Comparison of ENCODE assay signal across 21 cellular contexts in the genomic region with DNA sequence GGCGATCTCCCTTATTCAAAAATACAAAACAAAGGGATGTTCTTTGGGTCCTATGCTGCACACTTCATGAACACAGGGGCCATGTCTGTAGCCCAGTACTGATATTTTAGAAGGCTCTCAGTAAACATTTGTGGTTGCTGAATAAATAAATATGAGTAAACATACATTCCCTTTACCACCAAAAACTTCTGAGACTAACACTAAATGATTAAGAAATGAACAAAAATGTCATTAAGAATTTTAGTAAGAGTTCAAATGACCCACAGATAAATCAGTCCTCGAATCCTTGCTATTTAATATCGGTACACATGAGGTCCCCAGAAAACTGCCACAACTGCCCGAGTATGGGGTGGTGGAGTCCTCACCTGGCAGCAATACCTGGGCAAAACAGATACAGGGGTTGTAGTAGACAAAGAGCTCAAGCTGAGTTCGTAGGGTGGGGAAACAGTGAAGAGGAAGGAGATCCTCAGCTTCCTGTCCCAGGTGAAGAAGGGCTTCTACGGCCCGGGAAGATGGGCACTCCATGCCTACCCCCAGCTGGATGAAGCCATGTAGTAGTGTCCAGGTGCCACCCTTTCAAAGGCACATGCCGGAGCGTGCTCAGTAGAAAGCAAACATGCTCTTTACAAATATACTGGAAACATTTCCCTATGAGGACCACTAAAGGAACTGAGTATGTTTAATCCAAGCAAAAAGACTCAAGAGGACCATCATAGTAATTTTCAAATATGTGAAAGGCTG.
A peak's percentile ranks its signal among the peaks of the same experiment; 100 is the strongest.
DNase-seq lines count a peak whose midpoint lies in the region; ATAC-seq, FAIRE-seq and TF ChIP-seq lines count a peak whose summit lies in the region.
"Had no signal": no experiment of that assay in that cellular context is flagged by ENCODE, and none has a peak within 500 bp of the region (broad histone marks: within the 10 kb centered on the region; RNA-seq: fewer than 3 reads in every experiment).

No MANE protein-coding gene starts in this region.

- peaks cover 11% of the 10 kb centered on the region for H3K9me2 ChIP-seq in GM23338 (ENCODE audit: insufficient read depth)

- no peak overlapping the region for H3K14ac ChIP-seq in mesenchymal stem cell (ENCODE audit: low read length in 2 of 2)

- H3K4me1 Mint-ChIP-seq in Caco-2 (ENCODE audit: low read depth, unreplicated experiment) (peaks cover 19% of the 10 kb centered on the region), GM23338 (no peaks in the 10 kb centered on the region)
- H3K4me1 Mint-ChIP-seq: CD4-positive, CD25-positive, alpha-beta regulatory T cell had no signal

- no peak overlapping the region for H3K18ac ChIP-seq in mesenchymal stem cell (ENCODE audit: low read depth in 1 of 2, low read length in 2 of 2)

- H3K9me1 ChIP-seq in endothelial cell of umbilical vein (replicated peaks; ENCODE audit: control insufficient read depth, extremely low read depth, insufficient read depth, low read length) = no peaks in the 10 kb centered on the region

- H3K27me3 Mint-ChIP-seq in Caco-2 (ENCODE audit: insufficient read depth, unreplicated experiment) (no peaks in the 10 kb centered on the region), GM23338 (ENCODE audit: insufficient read depth, low read depth, poor library complexity) (peaks cover 5% of the 10 kb centered on the region)
- H3K27me3 Mint-ChIP-seq: CD4-positive, CD25-positive, alpha-beta regulatory T cell had no signal

- no peaks in the 10 kb centered on the region for H3K36me3 ChIP-seq in Caco-2 (ENCODE audit: control insufficient read depth, insufficient read depth, low read length)
- no peaks in the 10 kb centered on the region for H3K36me3 ChIP-seq in GM23338 (ENCODE audit: insufficient read depth)
- H3K36me3 ChIP-seq in endothelial cell of umbilical vein (ENCODE audit: control insufficient read depth in 2 of 2, extremely low read depth in 1 of 2, insufficient read depth in 2 of 2, low read length in 2 of 2) = no peaks in the 10 kb centered on the region
- H3K36me3 ChIP-seq in mesenchymal stem cell (ENCODE audit: control insufficient read depth in 1 of 2, insufficient read depth in 2 of 2, low read depth in 1 of 2, low read length in 2 of 2) = no peaks in the 10 kb centered on the region
- H3K36me3 ChIP-seq: BLaER1 treated with 17β-estradiol and CSF1 and Interleukin-3, amounts not matched to agents 10 nM and 100 nM had no signal

- no peak overlapping the region for H2BK5ac ChIP-seq in mesenchymal stem cell (ENCODE audit: low read depth, low read length, poor library complexity, severe bottlenecking)

- H2BK15ac ChIP-seq in mesenchymal stem cell (ENCODE audit: low read depth, poor library complexity, severe bottlenecking) = no peak overlapping the region

- H3F3A ChIP-seq in GM23338 (replicated peaks; ENCODE audit: low read depth) = no peaks in the 10 kb centered on the region

- WGBS in mesenchymal stem cell = 99% methylated on average over 7 of the region's 9 CpGs

- ATAC-seq in GM23338 (no peak), HG03342 (IDR thresholded peaks at IDR 0.05; ENCODE audit: unreplicated experiment) (no peak)

- POLR2A ChIA-PET in Caco-2 (lab: Charles Lee) = no interaction called here
- POLR2A ChIA-PET in endothelial cell of umbilical vein (lab: Charles Lee) = no interaction called here

- no peaks in the 10 kb centered on the region for H3K79me2 ChIP-seq in GM23338 (replicated peaks; ENCODE audit: insufficient read depth)
- no peaks in the 10 kb centered on the region for H3K79me2 ChIP-seq in endothelial cell of umbilical vein (ENCODE audit: control insufficient read depth, insufficient read depth, low read length)

- no peak for TF ChIP-seq POLR2A in endothelial cell of umbilical vein (IDR thresholded peaks at IDR 0.05; ENCODE audit: low read depth, low read length)

- H3K27me3 ChIP-seq in Caco-2 (replicated peaks; ENCODE audit: control insufficient read depth, insufficient read depth, low read length) (no peaks in the 10 kb centered on the region), GM23338 (ENCODE audit: insufficient read depth) (no peaks in the 10 kb centered on the region), endothelial cell of umbilical vein (ENCODE audit: control insufficient read depth in 2 of 2, insufficient read depth in 2 of 2, low read length in 2 of 2) (no peaks in the 10 kb centered on the region), mesenchymal stem cell (ENCODE audit: control insufficient read depth in 1 of 2, insufficient read depth in 1 of 2, low read length in 2 of 2) (no peaks in the 10 kb centered on the region)
- H3K27me3 ChIP-seq: BLaER1 treated with 17β-estradiol and CSF1 and Interleukin-3, amounts not matched to agents 10 nM and 100 nM had no signal

- H4K8ac ChIP-seq in mesenchymal stem cell (ENCODE audit: low read length) = no peak overlapping the region

- intact Hi-C loops in Caco-2 (cut with micrococcal nuclease; ENCODE audit: unreplicated experiment) = no loop called here
- intact Hi-C loops in endothelial cell of umbilical vein (cut with micrococcal nuclease) = no loop called here

- CTCF ChIA-PET in Caco-2 (lab: Charles Lee) (interaction anchor here (0.6 kb wide), 1 partner anchor 271 kb away, joined by 8 read pairs; no protein-coding TSS in a partner anchor), endothelial cell of umbilical vein (lab: Charles Lee) (interaction anchor here (1.0 to 1.6 kb wide), 6 partner anchors 11 to 264 kb away, joined by 3 to 4 read pairs (median 4); no protein-coding TSS in a partner anchor)

- peaks cover 11% of the 10 kb centered on the region for H3K79me1 ChIP-seq in mesenchymal stem cell (replicated peaks; ENCODE audit: low read length, poor library complexity, severe bottlenecking)

- no peak overlapping the region for H2BK12ac ChIP-seq in mesenchymal stem cell (ENCODE audit: low read length in 2 of 2)

- H3K4ac ChIP-seq in mesenchymal stem cell (ENCODE audit: low read depth in 1 of 2, low read length in 2 of 2) = no peak overlapping the region

- H3K4me1 ChIP-seq in Caco-2 = peaks cover 40% of the 10 kb centered on the region
- H3K4me1 ChIP-seq in GM23338 (ENCODE audit: insufficient read depth) = no peaks in the 10 kb centered on the region
- peaks cover 30% of the 10 kb centered on the region for H3K4me1 ChIP-seq in endothelial cell of umbilical vein (ENCODE audit: control insufficient read depth, extremely low read depth, insufficient read depth, low read length)
- H3K4me1 ChIP-seq in mesenchymal stem cell (ENCODE audit: control insufficient read depth, insufficient read depth, low read depth, low read length) = peaks cover 12% of the 10 kb centered on the region
- H3K4me1 ChIP-seq: BLaER1 treated with 17β-estradiol and CSF1 and Interleukin-3, amounts not matched to agents 10 nM and 100 nM had no signal

- H3K9ac ChIP-seq in endothelial cell of umbilical vein (replicated peaks; ENCODE audit: extremely low read depth, insufficient read depth, low read length) (no peak overlapping the region), mesenchymal stem cell (ENCODE audit: low read length) (no peak overlapping the region)
- H3K9ac ChIP-seq: BLaER1 treated with 17β-estradiol and CSF1 and Interleukin-3, amounts not matched to agents 10 nM and 100 nM; GM23248 had no signal

- H3K36me3 Mint-ChIP-seq in Caco-2 (ENCODE audit: insufficient read depth, unreplicated experiment) (no peaks in the 10 kb centered on the region), GM23338 (ENCODE audit: low read depth) (no peaks in the 10 kb centered on the region)
- H3K36me3 Mint-ChIP-seq: CD4-positive, CD25-positive, alpha-beta regulatory T cell had no signal

- H3K4me2 ChIP-seq in GM23338 (no peak overlapping the region), endothelial cell of umbilical vein (ENCODE audit: insufficient read depth, low read length) (peak overlapping the region; percentile 48), mesenchymal stem cell (ENCODE audit: low read length, poor library complexity, severe bottlenecking) (no peak overlapping the region)
- H3K4me2 ChIP-seq: BLaER1 treated with 17β-estradiol and CSF1 and Interleukin-3, amounts not matched to agents 10 nM and 100 nM had no signal

- TF ChIP-seq CTCF in Caco-2 (IDR thresholded peaks at IDR 0.05; ENCODE audit: insufficient read depth in 1 of 2, low read depth in 1 of 2, low read length in 1 of 2, severe bottlenecking in 1 of 2, unreplicated experiment in 1 of 2) = no peak
- TF ChIP-seq CTCF in GM23338 (conservative IDR thresholded peaks at IDR 0.05; ENCODE audit: low read depth in 2 of 2) = no peak
- TF ChIP-seq CTCF in endothelial cell of umbilical vein (IDR thresholded peaks at IDR 0.05; ENCODE audit: extremely low read depth in 1 of 2, insufficient read depth in 1 of 2, low read depth in 1 of 2, low read length in 2 of 2) = no peak

- H3K27ac Mint-ChIP-seq in Caco-2 (ENCODE audit: unreplicated experiment) (peak overlapping the region; percentile 40), GM23338 (no peak overlapping the region)
- H3K27ac Mint-ChIP-seq: CD4-positive, CD25-positive, alpha-beta regulatory T cell had no signal

- H2AK5ac ChIP-seq in mesenchymal stem cell (ENCODE audit: low read length, severe bottlenecking) = peak overlapping the region; percentile 33

- dilution Hi-C loops in endothelial cell of umbilical vein (cut with MboI; ENCODE audit: extremely low pct_ligation_motif_present, low sequenced_read_pairs) = no loop called here

- FAIRE-seq in endothelial cell of umbilical vein (lab: Jason Lieb, UNC) = no peak
- FAIRE-seq: GM12892, GM19239 had no signal

- H3K4me3 ChIP-seq in Caco-2 (ENCODE audit: low read depth, low read length) = no peak overlapping the region
- H3K4me3 ChIP-seq in GM23338 = no peak overlapping the region
- H3K4me3 ChIP-seq in endothelial cell of umbilical vein (replicated peaks in 1 of 3; ENCODE audit: insufficient read depth in 1 of 3, low read depth in 1 of 3, low read length in 3 of 3) = no peak overlapping the region
- no peak overlapping the region for H3K4me3 ChIP-seq in mesenchymal stem cell (ENCODE audit: insufficient read depth in 1 of 2, low read depth in 1 of 2, low read length in 2 of 2)
- H3K4me3 ChIP-seq: BLaER1 treated with 17β-estradiol and CSF1 and Interleukin-3, amounts not matched to agents 10 nM and 100 nM; GM23248 had no signal

- H3K23ac ChIP-seq in mesenchymal stem cell (ENCODE audit: low read length in 2 of 2) = no peak overlapping the region

- H4K20me1 ChIP-seq in GM23338 (replicated peaks; ENCODE audit: insufficient read depth) = no peaks in the 10 kb centered on the region
- no peaks in the 10 kb centered on the region for H4K20me1 ChIP-seq in endothelial cell of umbilical vein (replicated peaks; ENCODE audit: control insufficient read depth, extremely low read depth, insufficient read depth, low read length)
- H4K20me1 ChIP-seq: BLaER1 treated with 17β-estradiol and CSF1 and Interleukin-3, amounts not matched to agents 10 nM and 100 nM had no signal

- H3K4me3 Mint-ChIP-seq in Caco-2 (ENCODE audit: unreplicated experiment) = no peak overlapping the region
- no peak overlapping the region for H3K4me3 Mint-ChIP-seq in GM23338

- H2AFZ ChIP-seq in GM23338 (0 out of 2 replicates have a peak overlapping the region, but pooled peaks have one; percentile 32), endothelial cell of umbilical vein (ENCODE audit: low read depth, low read length) (no peak overlapping the region), mesenchymal stem cell (ENCODE audit: low read depth, low read length) (no peak overlapping the region)
- H2AFZ ChIP-seq: GM23248 had no signal

- no peaks in the 10 kb centered on the region for H3K9me3 Mint-ChIP-seq in Caco-2 (ENCODE audit: unreplicated experiment)
- H3K9me3 Mint-ChIP-seq in GM23338 = no peaks in the 10 kb centered on the region
- H3K9me3 Mint-ChIP-seq: CD4-positive, CD25-positive, alpha-beta regulatory T cell had no signal

- H2BK120ac ChIP-seq in mesenchymal stem cell (ENCODE audit: low read depth, low read length) = no peak overlapping the region

- H3K27ac ChIP-seq in GM23338 (ENCODE audit: low read depth) = no peak overlapping the region
- no peak overlapping the region for H3K27ac ChIP-seq in endothelial cell of umbilical vein (ENCODE audit: insufficient read depth, low read depth, low read length)
- H3K27ac ChIP-seq in mesenchymal stem cell (ENCODE audit: low read length, poor library complexity, severe bottlenecking) = no peak overlapping the region
- H3K27ac ChIP-seq: BLaER1 treated with 17β-estradiol and CSF1 and Interleukin-3, amounts not matched to agents 10 nM and 100 nM; GM23248; HL-60 had no signal

- BruUV-seq in Caco-2 (replicated peaks; lab: Mats Ljungman, UMichigan) = no TSS peak
- BruUV-seq in endothelial cell of umbilical vein (replicated peaks; lab: Mats Ljungman, UMichigan) = no TSS peak

- H3K9me3 ChIP-seq in Caco-2 (no peaks in the 10 kb centered on the region), endothelial cell of umbilical vein (replicated peaks; ENCODE audit: control insufficient read depth, insufficient read depth, low read length) (no peaks in the 10 kb centered on the region), mesenchymal stem cell (ENCODE audit: control insufficient read depth, low read length) (no peaks in the 10 kb centered on the region)
- H3K9me3 ChIP-seq: BLaER1 treated with 17β-estradiol and CSF1 and Interleukin-3, amounts not matched to agents 10 nM and 100 nM had no signal

- H4K91ac ChIP-seq in mesenchymal stem cell (ENCODE audit: low read length) = no peak overlapping the region

- DNase-seq in Caco-2 = no peak
- DNase-seq in GM23338 (ENCODE audit: low spot score) = no peak
- DNase-seq in endothelial cell of umbilical vein (ENCODE audit: low read depth, low spot score) = no peak
- no peak for DNase-seq in mesenchymal stem cell
- no peak for DNase-seq in Kasumi-1 (lab: John Stamatoyannopoulos, UW)
- DNase-seq in foreskin melanocyte = no peak
- DNase-seq in NCI-H82 (lab: John Stamatoyannopoulos, UW) = no peak
- DNase-seq: ACHN; Calu3; CD4-positive, CD25-positive, alpha-beta regulatory T cell; DMS79 treated with DMSO at 0.1 percent for 48 hours; GDM1; GM23248; H7; IMR-90; KBM-7 had no signal
